12 cellular contexts compared by ENCODE assay signal in the genomic region with DNA sequence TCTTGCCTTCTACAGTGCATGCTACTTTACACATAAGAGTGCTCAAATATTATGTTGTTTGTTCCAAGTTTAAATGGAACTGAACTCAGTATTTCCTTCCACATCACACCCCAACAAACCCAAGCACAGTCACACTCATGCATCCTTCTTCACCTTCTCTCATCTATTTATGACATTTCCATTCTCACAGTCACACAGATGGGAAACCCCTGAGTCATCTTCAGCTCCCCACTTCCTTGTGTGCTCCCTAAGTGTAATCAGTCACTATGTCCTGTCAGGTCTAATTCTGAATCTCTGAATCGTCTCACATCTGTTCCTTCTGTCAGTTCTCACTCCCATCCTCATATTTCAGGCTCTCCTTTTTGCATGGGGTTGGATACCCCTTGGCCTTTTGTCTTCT.
DNase-seq lines count a peak whose midpoint lies in the region; ATAC-seq and FAIRE-seq lines count a peak whose summit lies in the region.
"Had no signal": no experiment of that assay in that cellular context is flagged by ENCODE, and none has a peak within 500 bp of the region (broad histone marks: within the 10 kb centered on the region; RNA-seq: fewer than 3 reads in every experiment).

No MANE protein-coding gene starts in this region.

- DNase-seq in myocyte (ENCODE audit: low read depth) (peak; percentile 57), midbrain (lab: John Stamatoyannopoulos, UW) (no peak), NOMO-1 (lab: John Stamatoyannopoulos, UW; ENCODE audit: unreplicated experiment in 2 of 2) (no peak), urothelium cell line (ENCODE audit: low spot score) (no peak)
- DNase-seq: activated CD4-positive, CD25-positive, alpha-beta regulatory T cell treated with anti-CD3 and anti-CD28 coated beads, Interleukin-2, amount 50 U/mL, for 72 hours; activated naive CD8-positive, alpha-beta T cell treated with anti-CD3 and anti-CD28 coated beads, Interleukin-2, amount 10 ng/mL, durations not matched to agents 7 days and 5 days; effector memory CD8-positive, alpha-beta T cell; NCI-H2081; RPMI8226 had no signal

- ATAC-seq in GM18870 (IDR thresholded peaks at IDR 0.05; ENCODE audit: unreplicated experiment): peak; percentile 95
- peak; percentile 86 for ATAC-seq in GM21717 (IDR thresholded peaks at IDR 0.05; ENCODE audit: unreplicated experiment)
- peak; percentile 78 for ATAC-seq in HG03159 (IDR thresholded peaks at IDR 0.05; ENCODE audit: unreplicated experiment)
- ATAC-seq: effector memory CD8-positive, alpha-beta T cell had no signal

- FAIRE-seq in urothelium cell line (lab: Jason Lieb, UNC): no peak
